In the genomic region with DNA sequence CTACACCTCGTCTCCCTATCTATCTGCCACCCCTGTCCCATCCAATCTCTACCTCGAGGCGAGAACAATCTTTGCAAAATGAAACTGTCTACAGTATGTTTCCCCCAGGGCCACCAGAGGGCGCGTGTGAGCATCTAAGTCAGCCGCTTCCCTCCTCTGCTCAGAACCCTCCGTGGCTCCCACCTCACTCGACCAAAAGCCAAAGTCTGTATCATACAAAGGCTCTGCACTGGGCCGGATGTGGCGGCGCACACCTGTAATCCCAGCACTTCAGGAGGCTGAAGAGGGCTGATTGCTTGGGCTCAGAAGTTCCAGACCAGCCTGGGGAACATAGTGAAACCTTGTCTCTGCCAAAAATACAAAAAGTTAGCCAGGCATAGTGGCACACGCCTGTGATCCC, we compare ENCODE assay signal across 8 cellular contexts. TPM values are rescaled to one million over a fixed set of nuclear protein-coding genes. Genes with fewer than 3 reads are reported as not detected.
A peak's percentile ranks its signal among the peaks of the same experiment; 100 is the strongest.
DNase-seq lines count a peak whose midpoint lies in the region; ATAC-seq, FAIRE-seq and TF ChIP-seq lines count a peak whose summit lies in the region.
"Not testable (repeated sequence)": the region's sequence is repeated elsewhere in the genome, so short reads cannot be mapped to it uniquely, and the experiment has no call there.

No MANE protein-coding gene starts in this region.

- not testable (repeated sequence) for TF ChIP-seq EP300 in K562 (IDR thresholded peaks at IDR 0.05; ENCODE audit: low read length)

- not testable (repeated sequence) for H3K9ac ChIP-seq in K562 (ENCODE audit: insufficient read depth in 1 of 2, low read depth in 2 of 2, low read length in 2 of 2)

- FAIRE-seq in K562 (lab: Jason Lieb, UNC), result peak; percentile 72
- FAIRE-seq in pancreas (lab: Jason Lieb, UNC), result not testable (repeated sequence)

- H3K4me1 ChIP-seq in K562 (replicated peaks in 1 of 2; ENCODE audit: control insufficient read depth in 2 of 2, insufficient read depth in 2 of 2, low read length in 2 of 2); heart left ventricle; pancreas: not testable (repeated sequence)

- H3K27ac ChIP-seq in K562 (ENCODE audit: extremely low read depth, low read depth, low read length); heart left ventricle; pancreas: not testable (repeated sequence)

- not testable (repeated sequence) for TF ChIP-seq POLR2A in K562 (conservative IDR thresholded peaks at IDR 0.05); heart left ventricle (IDR thresholded peaks at IDR 0.05)

- in situ Hi-C loops in K562 (cut with MboI), result loop anchor here (5.0 kb wide), 2 partner anchors 151 to 281 kb away; a partner anchor contains a TSS

- POLR2A ChIA-PET in K562 (lab: Yijun Ruan, JAX), result not testable (repeated sequence)

- H3K4me2 ChIP-seq in K562 (ENCODE audit: insufficient read depth, low read length), result not testable (repeated sequence)

- not testable (repeated sequence) for H3K79me2 ChIP-seq in K562 (ENCODE audit: control insufficient read depth, insufficient read depth, low read length)

- not testable (repeated sequence) for H3K9me3 ChIP-seq in K562 (replicated peaks; ENCODE audit: control insufficient read depth, insufficient read depth, low read depth, low read length); heart left ventricle; pancreas

- TF ChIP-seq CTCF in K562 (IDR thresholded peaks at IDR 0.05 in 2 of 3, conservative IDR thresholded peaks at IDR 0.05 in 1 of 3; ENCODE audit: insufficient read depth in 2 of 3, low read depth in 1 of 3, low read length in 3 of 3) (peak; percentile 68 to 76 (median 74)), heart left ventricle (IDR thresholded peaks at IDR 0.05) (peak; percentile 36 to 70 (median 54)), pancreas (IDR thresholded peaks at IDR 0.05) (peak; percentile 13 to 48 (median 34))

- not testable (repeated sequence) for H3K9me1 ChIP-seq in K562 (ENCODE audit: control insufficient read depth, insufficient read depth, low read length)

- H3K27me3 ChIP-seq in K562 (ENCODE audit: control insufficient read depth in 2 of 2, insufficient read depth in 2 of 2, low read length in 2 of 2); heart left ventricle; pancreas: not testable (repeated sequence)

- DNase-seq in COLO829 (ENCODE audit: low spot score), result peak; percentile 13
- DNase-seq in HUDEP-2 (lab: John Stamatoyannopoulos, UW; ENCODE audit: unreplicated experiment in 76 of 76), result peak in 55 of 76 experiments; percentile 15 to 75 (median 52)
- peak; percentile 10 for DNase-seq in OCI-M2 (lab: John Stamatoyannopoulos, UW; ENCODE audit: unreplicated experiment)
- peak; percentile 52 to 61 for DNase-seq in activated CD4-positive, alpha-beta T cell treated with anti-CD3 and anti-CD28 coated beads, Interleukin-2, amount 50 U/mL, for 24 hours (ENCODE audit: low read depth in 1 of 2, low spot score in 1 of 2)
- DNase-seq in K562 (ENCODE audit: extremely low read depth in 1 of 4, low spot score in 3 of 4), result peak; percentile 50 to 80 (median 54)
- peak; percentile 51 to 88 (median 68) for DNase-seq in heart left ventricle
- DNase-seq in pancreas, result peak in 3 of 6 donors; percentile 32 to 85 (median 54)
- DNase-seq in stimulated activated CD8-positive, alpha-beta memory T cell treated with anti-CD3 and anti-CD28 coated beads, Interleukin-7, amount 100 ng/mL, for 48 hours (ENCODE audit: extremely low read depth in 1 of 2, low read depth in 1 of 2), result peak; percentile 43 to 59

- H4K20me1 ChIP-seq in K562 (replicated peaks; ENCODE audit: control insufficient read depth, insufficient read depth, low read length), result not testable (repeated sequence)

- BruUV-seq in K562 (replicated peaks; lab: Mats Ljungman, UMichigan), result not testable (repeated sequence)

- H2AFZ ChIP-seq in K562 (ENCODE audit: low read depth, low read length), result not testable (repeated sequence)

- intact Hi-C loops in K562 (cut with micrococcal nuclease) (loop anchor here (10.0 kb wide), 1 partner anchor 289 kb away; no protein-coding TSS in a partner anchor), heart left ventricle (cut with DNase I) (loop anchor here in 8 of 10 donors (2.0 to 10.0 kb wide), 6 partner anchors 49 to 209 kb away; no protein-coding TSS in a partner anchor)
- intact Hi-C loops in pancreas (cut with DNase I), result not testable (repeated sequence)

- peak; percentile 60 to 81 for TF ChIP-seq RAD21 in K562 (CRISPR knock-in tag; conservative IDR thresholded peaks at IDR 0.05 in 1 of 2, IDR thresholded peaks at IDR 0.05 in 1 of 2)

- not testable (repeated sequence) for H3K4me3 ChIP-seq in K562, heart left ventricle, pancreas

- CTCF ChIA-PET in K562 (lab: Yijun Ruan, JAX; ENCODE audit: low intra/inter-chr PET ratio), result interaction anchor here (0.6 to 1.4 kb wide), 3 partner anchors 123 to 210 kb away, joined by 3 to 5 read pairs (median 5); no protein-coding TSS in a partner anchor

- ATAC-seq in K562, result peak; percentile 85
- peak in 3 of 4 donors; percentile 42 to 77 (median 44) for ATAC-seq in heart left ventricle
- ATAC-seq in pancreas, result peak; percentile 40 to 82 (median 77)

- not testable (repeated sequence) for H3K36me3 ChIP-seq in K562 (ENCODE audit: control insufficient read depth, insufficient read depth, low read length); heart left ventricle; pancreas

- WGBS in K562 (ENCODE audit: insufficient coverage, low coverage, missing lambda C conversion rate), result 3% methylated on average over 12 of the region's 12 CpGs
- 32 to 37% (median 34%) methylated on average over 10 to 12 of the region's 12 CpGs for WGBS in heart left ventricle, 4 donors
- 37 to 41% methylated on average over 12 of the region's 12 CpGs for WGBS in pancreas, 2 donors

TF ChIP-seq in K562, 482 proteins besides CTCF, POLR2A, EP300 and RAD21 (continues in another document):
- TF ChIP-seq CREM (IDR thresholded peaks at IDR 0.05; ENCODE audit: low read depth) (0 out of 2 replicates have a peak, but pooled peaks have one; percentile 27), MAZ (CRISPR knock-in tag; conservative IDR thresholded peaks at IDR 0.05 in 1 of 2, IDR thresholded peaks at IDR 0.05 in 1 of 2) (peak in 1 of 2 experiments; percentile 28; a peak in 1 of 4 replicates), SMAD4 (CRISPR knock-in tag; conservative IDR thresholded peaks at IDR 0.05) (peak; percentile 51; the same call in 1 of the 2 replicates), HDAC2 (IDR thresholded peaks at IDR 0.05) (peak; percentile 28; the same call in 1 of the 2 replicates), ADNP (tag; IDR thresholded peaks at IDR 0.05) (0 out of 2 replicates have a peak, but pooled peaks have one; percentile 57), GABPB1 (CRISPR knock-in tag; IDR thresholded peaks at IDR 0.05) (0 out of 2 replicates have a peak, but pooled peaks have one; percentile 27)

RNA-seq across cellular contexts. Expression of a gene that starts 9.9 kb away (rescaled TPM):
- total RNA-seq in K562 (2011; cell fraction: chromatin; rRNA removed; ENCODE audit: low replicate concordance), result 52.8 and 150 TPM in 2 replicates
- total RNA-seq in K562 (2011; cell fraction: nucleolus; rRNA removed), result 73.8 and 77.4 TPM in 2 replicates
- 64.1 and 80.0 TPM in 2 replicates for total RNA-seq in K562 (2011; cell fraction: nucleoplasm; rRNA removed)
- total RNA-seq in K562 (2014; rRNA removed) (10.9 TPM in 2 replicates), K562 (2014; rRNA removed; fragmentation: Illumina TruSeq; extraction: Trizol) (2.8 and 3.3 TPM in 2 replicates), K562 (2015; rRNA removed; fragmentation: Illumina TruSeq; extraction: Trizol) (6.7 and 7.6 TPM in 2 replicates), K562 (2021) (33.2 and 37.0 TPM in 2 replicates), heart left ventricle (10 to 100 TPM; 10.1 to 29.4 (median 14.4) TPM), pancreas (10 to 100 TPM in 2 of 6 donors, 1 to 10 TPM in 4; 8.3 to 11.7 (median 9.6) TPM)
- polyA plus RNA-seq in K562 (2011; rRNA removed) (8.6 and 14.7 TPM in 2 replicates), K562 (2014; fragmentation: Illumina TruSeq; extraction: Trizol) (10.8 and 16.6 TPM in 2 replicates), K562 (2014; fragmentation: Nextera tagmentation; extraction: Ambion mirVana) (under 1 TPM; 0.14 to 0.27 TPM), K562 (2014; rRNA removed) (12.6 and 20.3 TPM in 2 replicates), heart left ventricle (10 to 100 TPM; 11.5 to 12.8 TPM), pancreas (10 to 100 TPM; 10.1 to 16.8 TPM)
- polyA plus RNA-seq in K562 (2011; cell fraction: cytosol; rRNA removed), result 10.0 and 19.9 TPM in 2 replicates
- 50.7 and 75.0 TPM in 2 replicates for polyA plus RNA-seq in K562 (2011; cell fraction: nucleus; rRNA removed)
- 12.4 and 16.3 TPM in 2 replicates for polyA plus RNA-seq in K562 (2012)
- polyA minus RNA-seq in K562 (2011; rRNA and poly(A)+ RNA removed), result 9.3 and 13.3 TPM in 2 replicates
- 31.3 and 46.7 TPM in 2 replicates for polyA minus RNA-seq in K562 (2011; cell fraction: cytosol; rRNA and poly(A)+ RNA removed)
- polyA minus RNA-seq in K562 (2011; cell fraction: nucleus; rRNA and poly(A)+ RNA removed), result 17.5 and 24.1 TPM in 2 replicates

RNA-seq across cellular contexts. Expression of a gene that starts 59.7 kb away (rescaled TPM):
- total RNA-seq in K562 (2011; cell fraction: chromatin; rRNA removed; ENCODE audit: low replicate concordance), result 7.9 and 16.6 TPM in 2 replicates
- total RNA-seq in K562 (2011; cell fraction: nucleolus; rRNA removed), result 18.7 and 23.9 TPM in 2 replicates
- total RNA-seq in K562 (2011; cell fraction: nucleoplasm; rRNA removed), result 14.1 and 22.4 TPM in 2 replicates
- total RNA-seq in K562 (2014; rRNA removed), result 54.8 and 85.6 TPM in 2 replicates
- total RNA-seq in K562 (2014; rRNA removed; fragmentation: Illumina TruSeq; extraction: Trizol), result 29.4 and 30.7 TPM in 2 replicates
- 38.0 and 39.3 TPM in 2 replicates for total RNA-seq in K562 (2015; rRNA removed; fragmentation: Illumina TruSeq; extraction: Trizol)
- total RNA-seq in K562 (2021), result 59.6 and 66.6 TPM in 2 replicates
- 43.1 and 69.4 TPM in 2 replicates for polyA plus RNA-seq in K562 (2011; rRNA removed)
- polyA plus RNA-seq in K562 (2011; cell fraction: cytosol; rRNA removed), result 75.6 and 117 TPM in 2 replicates
- 22.8 and 25.8 TPM in 2 replicates for polyA plus RNA-seq in K562 (2011; cell fraction: nucleus; rRNA removed)
- polyA plus RNA-seq in K562 (2012), result 72.6 and 87.5 TPM in 2 replicates
- 59.5 and 60.9 TPM in 2 replicates for polyA plus RNA-seq in K562 (2014; fragmentation: Illumina TruSeq; extraction: Trizol)
- polyA plus RNA-seq in K562 (2014; fragmentation: Nextera tagmentation; extraction: Ambion mirVana), result 1 to 10 TPM; 6.0 to 8.0 TPM
- polyA plus RNA-seq in K562 (2014; rRNA removed), result 52.7 and 53.3 TPM in 2 replicates
- 19.4 and 39.5 TPM in 2 replicates for polyA minus RNA-seq in K562 (2011; rRNA and poly(A)+ RNA removed)
- polyA minus RNA-seq in K562 (2011; cell fraction: cytosol; rRNA and poly(A)+ RNA removed), result 43.6 and 47.1 TPM in 2 replicates
- 11.0 and 13.6 TPM in 2 replicates for polyA minus RNA-seq in K562 (2011; cell fraction: nucleus; rRNA and poly(A)+ RNA removed)
- 1 to 10 TPM in 4 of 9 donors, under 1 TPM in 5; 0.42 to 7.0 (median 0.91) TPM for total RNA-seq in heart left ventricle
- 1 to 10 TPM in 1 of 2 donors, under 1 TPM in 1; 0.19 to 1.0 TPM for polyA plus RNA-seq in heart left ventricle
- total RNA-seq in pancreas, result 1 to 10 TPM in 2 of 6 donors, under 1 TPM in 4; 0.14 to 1.1 (median 0.41) TPM
- polyA plus RNA-seq in pancreas, result under 1 TPM; 0.30 to 0.70 TPM
